ENCODE assay signal across 9 cellular contexts in the genomic region with DNA sequence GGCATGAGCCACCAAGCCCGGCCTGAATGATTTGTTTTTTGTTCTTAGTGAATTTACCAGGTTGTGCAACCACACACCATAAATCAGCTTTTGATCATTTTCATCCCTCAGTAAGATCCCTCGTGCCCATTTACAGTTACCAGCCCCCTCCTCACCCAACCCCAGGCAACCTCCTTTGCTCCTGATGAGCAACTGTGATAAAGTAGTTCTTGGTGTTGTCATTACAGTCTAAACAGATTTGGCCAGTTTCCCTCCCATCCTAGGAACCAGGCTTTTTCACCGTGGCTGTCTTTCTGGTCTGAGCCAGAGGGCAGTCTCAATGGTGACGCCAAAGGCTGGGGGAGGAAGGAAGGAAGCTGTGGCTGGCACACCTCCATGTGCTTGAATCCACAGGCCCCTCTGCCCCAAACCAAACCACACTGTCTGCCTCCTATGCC.
A peak's percentile ranks its signal among the peaks of the same experiment; 100 is the strongest.
DNase-seq lines count a peak whose midpoint lies in the region; ATAC-seq and TF ChIP-seq lines count a peak whose summit lies in the region.
"Had no signal": no experiment of that assay in that cellular context is flagged by ENCODE, and none has a peak within 500 bp of the region (broad histone marks: within the 10 kb centered on the region; RNA-seq: fewer than 3 reads in every experiment).

No MANE protein-coding gene starts in this region.

- no peak for TF ChIP-seq CTCF in hepatocyte (IDR thresholded peaks at IDR 0.05; ENCODE audit: poor library complexity)

- no peak overlapping the region for H3K4me3 Mint-ChIP-seq in activated CD4-positive, alpha-beta T cell treated with anti-CD3 and anti-CD28 coated beads, Interleukin-2, amount 10 ng/mL, durations not matched to agents 7 days and 5 days
- H3K4me3 Mint-ChIP-seq: CD4-positive, CD25-positive, alpha-beta regulatory T cell had no signal

- H3K27ac ChIP-seq in hepatocyte = peak overlapping the region; percentile 56

- peak overlapping the region; percentile 72 for H3K27ac Mint-ChIP-seq in activated CD4-positive, alpha-beta T cell treated with anti-CD3 and anti-CD28 coated beads, Interleukin-2, amount 10 ng/mL, durations not matched to agents 7 days and 5 days

- H4K20me1 ChIP-seq in hepatocyte (ENCODE audit: insufficient read depth, poor library complexity, severe bottlenecking) = no peaks in the 10 kb centered on the region

- no peaks in the 10 kb centered on the region for H3K9me3 Mint-ChIP-seq in activated CD4-positive, alpha-beta T cell treated with anti-CD3 and anti-CD28 coated beads, Interleukin-2, amount 10 ng/mL, durations not matched to agents 7 days and 5 days

- peaks cover 2% of the 10 kb centered on the region for H3K36me3 Mint-ChIP-seq in activated CD4-positive, alpha-beta T cell treated with anti-CD3 and anti-CD28 coated beads, Interleukin-2, amount 10 ng/mL, durations not matched to agents 7 days and 5 days (ENCODE audit: low read depth)

- H3K27me3 ChIP-seq in hepatocyte = no peaks in the 10 kb centered on the region

- no peaks in the 10 kb centered on the region for H3K9me2 ChIP-seq in hepatocyte (replicated peaks; ENCODE audit: insufficient read depth)

- peaks cover 13% of the 10 kb centered on the region for H3K4me1 ChIP-seq in hepatocyte (ENCODE audit: insufficient read depth)

- no peak overlapping the region for H3K4me2 ChIP-seq in hepatocyte

- intact Hi-C loops in left cardiac atrium (cut with DNase I) = no loop called here
- intact Hi-C loops in left ventricle myocardium superior (cut with micrococcal nuclease) = no loop called here

- no peaks in the 10 kb centered on the region for H3K79me2 ChIP-seq in hepatocyte

- CTCF ChIA-PET in activated CD4-positive, alpha-beta T cell treated with anti-CD3 and anti-CD28 coated beads, Interleukin-2, amount 10 ng/mL, durations not matched to agents 7 days and 5 days (lab: Charles Lee) = interaction anchor here (1.6 kb wide), 1 partner anchor 17 kb away, joined by 4 read pairs; no protein-coding TSS in a partner anchor

- 47% methylated on average over 4 of the region's 4 CpGs for WGBS in hepatocyte (ENCODE audit: low lambda C conversion rate, missing lambda C conversion rate)

- ATAC-seq in left cardiac atrium (peak; percentile 12 to 30), left ventricle myocardium superior (no peak), GM18907 (IDR thresholded peaks at IDR 0.05; ENCODE audit: unreplicated experiment) (no peak), HG02884 (IDR thresholded peaks at IDR 0.05; ENCODE audit: unreplicated experiment) (no peak)

- H3K27me3 Mint-ChIP-seq in activated CD4-positive, alpha-beta T cell treated with anti-CD3 and anti-CD28 coated beads, Interleukin-2, amount 10 ng/mL, durations not matched to agents 7 days and 5 days = no peaks in the 10 kb centered on the region
- H3K27me3 Mint-ChIP-seq: CD4-positive, CD25-positive, alpha-beta regulatory T cell had no signal

- no peak overlapping the region for H3K4me3 ChIP-seq in hepatocyte

- peaks cover 24% of the 10 kb centered on the region for H3K4me1 Mint-ChIP-seq in activated CD4-positive, alpha-beta T cell treated with anti-CD3 and anti-CD28 coated beads, Interleukin-2, amount 10 ng/mL, durations not matched to agents 7 days and 5 days

- H2AFZ ChIP-seq in hepatocyte = no peak overlapping the region

- no peaks in the 10 kb centered on the region for H3K9me3 ChIP-seq in hepatocyte (ENCODE audit: low read depth)

- no peaks in the 10 kb centered on the region for H3K36me3 ChIP-seq in hepatocyte (replicated peaks; ENCODE audit: insufficient read depth, low read depth)

- POLR2A ChIA-PET in activated CD4-positive, alpha-beta T cell treated with anti-CD3 and anti-CD28 coated beads, Interleukin-2, amount 10 ng/mL, durations not matched to agents 7 days and 5 days (lab: Charles Lee) = no interaction called here

- peak; percentile 42 for DNase-seq in left cardiac atrium
- no peak for DNase-seq in left ventricle myocardium superior
- DNase-seq in activated CD4-positive, alpha-beta T cell treated with anti-CD3 and anti-CD28 coated beads, Interleukin-2, amount 10 ng/mL, durations not matched to agents 7 days and 5 days = peak; percentile 55
- DNase-seq in hepatocyte (ENCODE audit: low spot score) = no peak
- DNase-seq in DMS53 (lab: John Stamatoyannopoulos, UW) = no peak
- DNase-seq in NCI-H345 (lab: John Stamatoyannopoulos, UW) = no peak

Comparison
In these comparisons a context has a peak if more than half of its experiments do, and no peak if none do; other contexts are left out.
1. ATAC-seq: peak in left cardiac atrium (2 of 2); none in left ventricle myocardium superior (single experiment), GM18907 (single experiment) and HG02884 (single experiment).
2. DNase-seq: peak in left cardiac atrium (single experiment) and activated CD4-positive, alpha-beta T cell treated with anti-CD3 and anti-CD28 coated beads, Interleukin-2, amount 10 ng/mL, durations not matched to agents 7 days and 5 days (single experiment); none in left ventricle myocardium superior (single experiment), hepatocyte (single experiment), DMS53 (single experiment) and NCI-H345 (single experiment).